25 cellular contexts compared by ENCODE assay signal in the genomic region with DNA sequence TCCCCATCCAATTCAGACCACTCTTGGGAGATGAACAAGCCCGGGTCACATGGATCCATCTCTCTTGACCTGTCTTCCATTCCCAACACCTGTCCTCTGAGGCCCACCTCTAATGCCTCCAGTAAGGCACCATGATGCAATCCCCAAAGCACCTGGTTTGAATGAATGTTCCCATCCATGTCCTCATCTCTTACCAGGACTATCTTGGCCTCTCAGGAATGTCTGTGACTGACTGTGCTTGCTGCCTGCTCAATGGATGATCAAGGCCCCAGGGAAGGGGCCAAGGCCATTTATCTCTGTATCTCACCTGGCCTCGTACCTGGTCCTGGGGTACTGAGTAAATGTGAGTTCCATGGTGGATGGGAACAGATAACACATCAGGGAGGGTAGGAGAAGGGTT. TPM values are rescaled to one million over a fixed set of nuclear protein-coding genes. Genes with fewer than 3 reads are reported as not detected.
"Had no signal": no experiment of that assay in that cellular context is flagged by ENCODE, and none has a peak within 500 bp of the region (broad histone marks: within the 10 kb centered on the region; RNA-seq: fewer than 3 reads in every experiment).

No MANE protein-coding gene starts in this region.

- DNase-seq: heart right ventricle; islet precursor cell; midbrain; mucosa of descending colon; naive thymus-derived CD4-positive, alpha-beta T cell; nucleus accumbens; pancreas; retina; stimulated activated CD4-positive, alpha-beta T cell treated with anti-CD3 and anti-CD28 coated beads, Interleukin-4, amount 100 ng/mL, for 24 hours; stimulated activated naive CD4-positive, alpha-beta T cell; tibial artery had no signal

- H3K4me3 Mint-ChIP-seq: naive thymus-derived CD4-positive, alpha-beta T cell; natural killer cell treated with Interleukin-12 subunit alpha and Interleukin-12 subunit beta and Interleukin-15 and Interleukin-18, amount 100 ng/mL, for 72 hours; stimulated activated effector memory CD8-positive, alpha-beta T cell treated with anti-CD3 and anti-CD28 coated beads, Interleukin-12 subunit alpha, Interleukin-12 subunit beta, amount 100 ng/mL, for 72 hours; stimulated activated naive CD8-positive, alpha-beta T cell treated with anti-CD3 and anti-CD28 coated beads, Interleukin-15, Interleukin-2, amounts not matched to agents 100 ng/mL and 50 ng/mL, for 24 hours; type B pancreatic cell had no signal

- H3K36me3 Mint-ChIP-seq: naive thymus-derived CD4-positive, alpha-beta T cell; natural killer cell treated with Interleukin-12 subunit alpha and Interleukin-12 subunit beta and Interleukin-15 and Interleukin-18, amount 100 ng/mL, for 72 hours; stimulated activated effector memory CD8-positive, alpha-beta T cell treated with anti-CD3 and anti-CD28 coated beads, Interleukin-12 subunit alpha, Interleukin-12 subunit beta, amount 100 ng/mL, for 72 hours; type B pancreatic cell had no signal

- H3K27me3 ChIP-seq: heart right ventricle, hepatocyte, pancreas, suprapubic skin, tibial artery, vagina had no signal

- H3K9me3 Mint-ChIP-seq: natural killer cell treated with Interleukin-12 subunit alpha and Interleukin-12 subunit beta and Interleukin-15 and Interleukin-18, amount 100 ng/mL, for 72 hours; stimulated activated effector memory CD8-positive, alpha-beta T cell treated with anti-CD3 and anti-CD28 coated beads, Interleukin-12 subunit alpha, Interleukin-12 subunit beta, amount 100 ng/mL, for 72 hours; stimulated activated naive CD8-positive, alpha-beta T cell treated with anti-CD3 and anti-CD28 coated beads, Interleukin-15, Interleukin-2, amounts not matched to agents 100 ng/mL and 50 ng/mL, for 24 hours; type B pancreatic cell had no signal

- H3K4me2 ChIP-seq: hepatocyte had no signal

- FAIRE-seq: pancreas had no signal

- H3K4me1 ChIP-seq: pancreas, prostate gland, suprapubic skin, tibial artery, vagina had no signal

- ATAC-seq: mucosa of descending colon; naive thymus-derived CD4-positive, alpha-beta T cell; natural killer cell treated with Interleukin-12 subunit alpha and Interleukin-12 subunit beta and Interleukin-15 and Interleukin-18, amount 100 ng/mL, for 72 hours; pancreas; sciatic nerve had no signal

- H3K36me3 ChIP-seq: heart right ventricle, pancreas, prostate gland, suprapubic skin, thoracic aorta, tibial artery, vagina had no signal

- H3K79me2 ChIP-seq: hepatocyte had no signal

- H3K27ac ChIP-seq: heart right ventricle, hepatocyte, pancreas, prostate gland, skin epidermis, suprapubic skin, thoracic aorta, tibial artery, vagina had no signal

- H3K4me3 ChIP-seq: heart right ventricle, hepatocyte, lung, mucosa of descending colon, pancreas, prostate gland, skin epidermis, suprapubic skin, thoracic aorta, tibial artery, vagina had no signal

- H3K27ac Mint-ChIP-seq: naive thymus-derived CD4-positive, alpha-beta T cell; natural killer cell treated with Interleukin-12 subunit alpha and Interleukin-12 subunit beta and Interleukin-15 and Interleukin-18, amount 100 ng/mL, for 72 hours; stimulated activated effector memory CD8-positive, alpha-beta T cell treated with anti-CD3 and anti-CD28 coated beads, Interleukin-12 subunit alpha, Interleukin-12 subunit beta, amount 100 ng/mL, for 72 hours; stimulated activated naive CD8-positive, alpha-beta T cell treated with anti-CD3 and anti-CD28 coated beads, Interleukin-15, Interleukin-2, amounts not matched to agents 100 ng/mL and 50 ng/mL, for 24 hours; type B pancreatic cell had no signal

- H2AFZ ChIP-seq: hepatocyte had no signal

- H3K9me3 ChIP-seq: heart right ventricle, mucosa of descending colon, pancreas, prostate gland, suprapubic skin, thoracic aorta, tibial artery, vagina had no signal

- H3K4me1 Mint-ChIP-seq: naive thymus-derived CD4-positive, alpha-beta T cell; stimulated activated effector memory CD8-positive, alpha-beta T cell treated with anti-CD3 and anti-CD28 coated beads, Interleukin-12 subunit alpha, Interleukin-12 subunit beta, amount 100 ng/mL, for 72 hours had no signal

RNA-seq across cellular contexts. Expression of a gene that starts 49.7 kb away (rescaled TPM):
- total RNA-seq: myocyte; naive thymus-derived CD4-positive, alpha-beta T cell; natural killer cell treated with Interleukin-12 subunit alpha and Interleukin-12 subunit beta and Interleukin-15 and Interleukin-18, amount 100 ng/mL, for 72 hours had no signal
- polyA plus RNA-seq: naive thymus-derived CD4-positive, alpha-beta T cell; neural cell had no signal
